Comparison of ENCODE assay signal across 1 cellular context in the genomic region with DNA sequence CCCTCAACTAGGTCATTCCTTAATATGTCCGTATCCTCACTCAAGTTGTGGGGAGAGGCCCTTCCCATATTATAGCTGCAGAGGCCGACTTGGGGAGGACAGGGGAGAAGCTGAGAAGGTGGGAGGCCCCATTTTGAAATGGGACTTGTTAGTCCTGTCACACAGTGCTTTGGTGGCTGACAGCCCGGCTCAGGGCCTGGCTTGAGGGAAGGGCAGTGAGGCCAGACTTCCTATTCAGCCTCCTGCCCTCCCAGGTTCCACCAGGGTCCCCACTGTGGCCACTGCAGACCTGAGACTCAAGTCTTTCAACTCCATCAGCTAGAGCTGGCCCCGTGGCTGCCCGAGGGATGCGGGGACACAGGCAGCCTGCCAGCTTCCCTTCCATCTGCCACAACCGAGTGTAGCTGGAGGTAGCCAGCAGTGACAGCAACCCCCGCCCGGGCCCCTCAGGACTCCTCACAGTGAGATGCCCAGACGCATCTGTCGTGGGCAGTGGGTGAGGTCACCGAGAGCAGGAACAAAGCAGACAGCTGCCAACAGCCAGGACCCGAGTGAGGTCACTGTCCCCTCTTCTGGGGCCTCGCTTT.
TF ChIP-seq lines count a peak whose summit lies in the region.

No MANE protein-coding gene starts in this region.

TF ChIP-seq in HEK293, 187 proteins besides CTCF, POLR2A, EP300 and RAD21 (continued from another document):
- TF ChIP-seq ZBTB6 (tag by site-specific recombination; IDR thresholded peaks at IDR 0.05) (no peak), HOXD13 (CRISPR knock-in tag; IDR thresholded peaks at IDR 0.05; ENCODE audit: borderline replicate concordance) (no peak), ZNF335 (tag by site-specific recombination; conservative IDR thresholded peaks at IDR 0.05) (no peak), ZNF221 (tag by site-specific recombination; IDR thresholded peaks at IDR 0.05; ENCODE audit: borderline replicate concordance) (no peak)
- TF ChIP-seq, protein P1, sequence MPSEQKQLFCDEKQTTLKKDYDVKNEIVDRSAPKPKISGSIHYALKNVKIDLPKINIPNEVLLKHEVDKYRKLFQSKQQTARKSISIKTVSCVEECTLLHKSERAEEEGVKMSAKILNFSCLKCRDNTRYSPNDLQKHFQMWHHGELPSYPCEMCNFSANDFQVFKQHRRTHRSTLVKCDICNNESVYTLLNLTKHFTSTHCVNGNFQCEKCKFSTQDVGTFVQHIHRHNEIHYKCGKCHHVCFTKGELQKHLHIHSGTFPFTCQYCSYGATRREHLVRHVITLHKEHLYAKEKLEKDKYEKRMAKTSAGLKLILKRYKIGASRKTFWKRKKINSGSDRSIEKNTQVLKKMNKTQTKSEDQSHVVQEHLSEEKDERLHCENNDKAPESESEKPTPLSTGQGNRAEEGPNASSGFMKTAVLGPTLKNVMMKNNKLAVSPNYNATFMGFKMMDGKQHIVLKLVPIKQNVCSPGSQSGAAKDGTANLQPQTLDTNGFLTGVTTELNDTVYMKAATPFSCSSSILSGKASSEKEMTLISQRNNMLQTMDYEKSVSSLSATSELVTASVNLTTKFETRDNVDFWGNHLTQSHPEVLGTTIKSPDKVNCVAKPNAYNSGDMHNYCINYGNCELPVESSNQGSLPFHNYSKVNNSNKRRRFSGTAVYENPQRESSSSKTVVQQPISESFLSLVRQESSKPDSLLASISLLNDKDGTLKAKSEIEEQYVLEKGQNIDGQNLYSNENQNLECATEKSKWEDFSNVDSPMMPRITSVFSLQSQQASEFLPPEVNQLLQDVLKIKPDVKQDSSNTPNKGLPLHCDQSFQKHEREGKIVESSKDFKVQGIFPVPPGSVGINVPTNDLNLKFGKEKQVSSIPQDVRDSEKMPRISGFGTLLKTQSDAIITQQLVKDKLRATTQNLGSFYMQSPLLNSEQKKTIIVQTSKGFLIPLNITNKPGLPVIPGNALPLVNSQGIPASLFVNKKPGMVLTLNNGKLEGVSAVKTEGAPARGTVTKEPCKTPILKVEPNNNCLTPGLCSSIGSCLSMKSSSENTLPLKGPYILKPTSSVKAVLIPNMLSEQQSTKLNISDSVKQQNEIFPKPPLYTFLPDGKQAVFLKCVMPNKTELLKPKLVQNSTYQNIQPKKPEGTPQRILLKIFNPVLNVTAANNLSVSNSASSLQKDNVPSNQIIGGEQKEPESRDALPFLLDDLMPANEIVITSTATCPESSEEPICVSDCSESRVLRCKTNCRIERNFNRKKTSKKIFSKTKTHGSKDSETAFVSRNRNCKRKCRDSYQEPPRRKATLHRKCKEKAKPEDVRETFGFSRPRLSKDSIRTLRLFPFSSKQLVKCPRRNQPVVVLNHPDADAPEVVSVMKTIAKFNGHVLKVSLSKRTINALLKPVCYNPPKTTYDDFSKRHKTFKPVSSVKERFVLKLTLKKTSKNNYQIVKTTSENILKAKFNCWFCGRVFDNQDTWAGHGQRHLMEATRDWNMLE (tag by site-specific recombination; conservative IDR thresholded peaks at IDR 0.05; ENCODE audit: low read depth) = no peak
- TF ChIP-seq, protein P2, sequence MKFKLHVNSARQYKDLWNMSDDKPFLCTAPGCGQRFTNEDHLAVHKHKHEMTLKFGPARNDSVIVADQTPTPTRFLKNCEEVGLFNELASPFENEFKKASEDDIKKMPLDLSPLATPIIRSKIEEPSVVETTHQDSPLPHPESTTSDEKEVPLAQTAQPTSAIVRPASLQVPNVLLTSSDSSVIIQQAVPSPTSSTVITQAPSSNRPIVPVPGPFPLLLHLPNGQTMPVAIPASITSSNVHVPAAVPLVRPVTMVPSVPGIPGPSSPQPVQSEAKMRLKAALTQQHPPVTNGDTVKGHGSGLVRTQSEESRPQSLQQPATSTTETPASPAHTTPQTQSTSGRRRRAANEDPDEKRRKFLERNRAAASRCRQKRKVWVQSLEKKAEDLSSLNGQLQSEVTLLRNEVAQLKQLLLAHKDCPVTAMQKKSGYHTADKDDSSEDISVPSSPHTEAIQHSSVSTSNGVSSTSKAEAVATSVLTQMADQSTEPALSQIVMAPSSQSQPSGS (tag by site-specific recombination; IDR thresholded peaks at IDR 0.05; ENCODE audit: low read depth) = no peak
TF ChIP-seq in HEK293: peak in this region for 2.
